ENCODE assay signal across 13 cellular contexts in genomic region chr4:83516042-83516772, GRCh38. TPM values are rescaled to one million over a fixed set of nuclear protein-coding genes. Genes with fewer than 3 reads are reported as not detected.
DNase-seq lines count a peak whose midpoint lies in the region; ATAC-seq and TF ChIP-seq lines count a peak whose summit lies in the region.
"Had no signal": no experiment of that assay in that cellular context is flagged by ENCODE, and none has a peak within 500 bp of the region (broad histone marks: within the 10 kb centered on the region; RNA-seq: fewer than 3 reads in every experiment).

No MANE protein-coding gene starts in this region.

- H3K4me1 ChIP-seq in lung (ENCODE audit: control insufficient read depth in 2 of 2, insufficient read depth in 2 of 2, low read length in 2 of 2) = no peaks in the 10 kb centered on the region
- H3K4me1 ChIP-seq: pancreas had no signal

- H3K9me3 ChIP-seq in MG63 (no peaks in the 10 kb centered on the region), lung (ENCODE audit: control insufficient read depth in 2 of 2, insufficient read depth in 1 of 2, low read length in 1 of 2) (no peaks in the 10 kb centered on the region)
- H3K9me3 ChIP-seq: pancreas had no signal

- H3K27ac ChIP-seq in lung (ENCODE audit: low read depth in 1 of 2, low read length in 1 of 2) = no peak overlapping the region
- H3K27ac ChIP-seq: pancreas had no signal

- ATAC-seq in lung (ENCODE audit: insufficient read depth, low FRiP score) (peak; percentile 58), GM21367 (IDR thresholded peaks at IDR 0.05; ENCODE audit: unreplicated experiment) (no peak)
- ATAC-seq: stimulated activated naive CD8-positive, alpha-beta T cell treated with anti-CD3 and anti-CD28 coated beads, Interleukin-15, Interleukin-2, amounts not matched to agents 100 U/mL and 50 U/mL, for 24 hours; T-helper 17 cell had no signal

- WGBS in lung, 2 donors = 54 to 91% methylated on average over 3 of the region's 3 CpGs

- TF ChIP-seq CTCF in choroid plexus epithelial cell (conservative IDR thresholded peaks at IDR 0.05; ENCODE audit: low read depth, low read length) (no peak), lung (IDR thresholded peaks at IDR 0.05; ENCODE audit: control extremely low read depth, extremely low read depth) (no peak)

- H3K4me3 ChIP-seq in MG63 = no peak overlapping the region
- H3K4me3 ChIP-seq in choroid plexus epithelial cell (ENCODE audit: low read depth, low read length) = no peak overlapping the region
- H3K4me3 ChIP-seq in lung = no peak overlapping the region
- H3K4me3 ChIP-seq: pancreas had no signal

- peak; percentile 48 for DNase-seq in CD1c-positive myeloid dendritic cell (ENCODE audit: extremely low spot score)
- DNase-seq in MG63 = peak; percentile 3
- peak; percentile 20 for DNase-seq in choroid plexus epithelial cell (ENCODE audit: low read depth)
- DNase-seq in lung (ENCODE audit: low spot score) = no peak
- no peak for DNase-seq in AML-193 (lab: John Stamatoyannopoulos, UW)
- DNase-seq in SHP77 (lab: John Stamatoyannopoulos, UW) = no peak
- DNase-seq in GF-D8 (lab: John Stamatoyannopoulos, UW) = no peak
- DNase-seq: CD4-positive, alpha-beta memory T cell; pancreas; stimulated activated CD4-positive, alpha-beta T cell treated with anti-CD3 and anti-CD28 coated beads, Interleukin-2, amount 100 ng/mL, for 24 hours; stimulated activated naive CD8-positive, alpha-beta T cell treated with anti-CD3 and anti-CD28 coated beads, Interleukin-15, Interleukin-2, amounts not matched to agents 100 U/mL and 50 U/mL, for 24 hours; T-helper 17 cell had no signal

- H3K27me3 ChIP-seq in MG63 (no peaks in the 10 kb centered on the region), lung (ENCODE audit: control insufficient read depth, insufficient read depth) (no peaks in the 10 kb centered on the region)
- H3K27me3 ChIP-seq: pancreas had no signal

- H3K36me3 ChIP-seq in MG63 = no peaks in the 10 kb centered on the region
- no peaks in the 10 kb centered on the region for H3K36me3 ChIP-seq in lung (ENCODE audit: control insufficient read depth in 2 of 2, insufficient read depth in 2 of 2, low read length in 2 of 2)
- H3K36me3 ChIP-seq: pancreas had no signal

RNA-seq across cellular contexts. Expression of gene GPAT3, which starts 19.7 kb away (rescaled TPM):
- 0.16 TPM in 1 of 2 replicates, not detected in the other for total RNA-seq in MG63 (2014; rRNA removed; shearing (Covaris generic); ENCODE audit: low replicate concordance)
- 10 to 100 TPM in 1 of 2 donors, 1 to 10 TPM in 1; 8.6 to 11.6 TPM for total RNA-seq in lung
- 1 to 10 TPM; 2.5 to 6.6 TPM for polyA plus RNA-seq in lung

RNA-seq across cellular contexts. Expression of gene ABRAXAS1, which starts 31.3 kb away (rescaled TPM):
- total RNA-seq in MG63 (2014; rRNA removed; shearing (Covaris generic); ENCODE audit: low replicate concordance) = 1.7 and 2.4 TPM in 2 replicates
- 10 to 100 TPM in 1 of 2 donors, 1 to 10 TPM in 1; 9.4 to 23.4 TPM for total RNA-seq in lung
- polyA plus RNA-seq in lung = 1 to 10 TPM; 4.3 to 5.0 TPM

Comparison
In these comparisons a context has a peak if more than half of its experiments do, and no peak if none do; other contexts are left out.
1. DNase-seq: peak in CD1c-positive myeloid dendritic cell (single experiment), MG63 (single experiment) and choroid plexus epithelial cell (single experiment); none in lung (single experiment), AML-193 (0 of 2), SHP77 (0 of 2) and GF-D8 (single experiment).